In the genomic region with DNA sequence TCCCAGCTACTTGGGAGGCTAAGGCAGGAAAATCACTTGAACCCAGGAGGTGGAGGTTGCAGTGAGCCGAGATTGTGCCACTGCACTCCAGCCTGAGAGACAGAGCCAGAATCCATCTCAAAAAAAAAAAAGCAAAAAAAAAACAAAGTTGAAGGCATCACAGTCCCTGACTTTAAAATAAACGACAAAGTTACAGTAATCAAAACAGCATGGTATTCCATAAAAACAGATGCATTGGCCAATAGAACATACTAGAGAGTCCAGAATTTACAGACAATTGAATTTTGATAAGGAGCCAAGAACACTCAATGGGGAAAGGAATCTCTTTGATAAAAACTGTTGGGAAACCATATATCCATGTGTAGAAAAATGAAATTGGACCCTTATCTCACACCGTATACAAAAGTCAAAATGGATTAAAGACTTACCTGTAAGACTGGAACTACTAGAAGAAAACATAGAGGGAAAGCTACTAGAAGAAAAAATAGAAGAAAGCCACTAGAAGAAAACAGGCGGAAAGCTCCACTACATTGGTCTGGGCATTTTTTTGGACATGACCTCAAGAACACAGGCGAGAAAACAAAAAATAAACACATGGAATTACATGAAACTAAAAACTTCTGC, we compare ENCODE assay signal across 35 cellular contexts.
"Had no signal": no experiment of that assay in that cellular context is flagged by ENCODE, and none has a peak within 500 bp of the region (broad histone marks: within the 10 kb centered on the region; RNA-seq: fewer than 3 reads in every experiment).

No MANE protein-coding gene starts in this region.

- H3K9me3 Mint-ChIP-seq: activated CD4-positive, alpha-beta memory T cell treated with anti-CD3 and anti-CD28 coated beads, Interleukin-2, amount 10 ng/mL, durations not matched to agents 7 days and 5 days; activated naive CD4-positive, alpha-beta T cell treated with anti-CD3 and anti-CD28 coated beads, Interleukin-2, amount 10 ng/mL, durations not matched to agents 7 days and 5 days; activated naive CD8-positive, alpha-beta T cell treated with anti-CD3 and anti-CD28 coated beads, Interleukin-2, amount 50 U/mL, for 24 hours; T-cell had no signal

- H3K4me3 ChIP-seq: MG63 had no signal

- H3K36me3 ChIP-seq: MG63 had no signal

- H3K4me3 Mint-ChIP-seq: activated CD4-positive, alpha-beta memory T cell treated with anti-CD3 and anti-CD28 coated beads, Interleukin-2, amount 10 ng/mL, durations not matched to agents 7 days and 5 days; activated CD8-positive, alpha-beta memory T cell treated with anti-CD3 and anti-CD28 coated beads, Interleukin-2, amount 10 ng/mL, durations not matched to agents 7 days and 5 days; activated naive CD4-positive, alpha-beta T cell treated with anti-CD3 and anti-CD28 coated beads, Interleukin-2, amount 10 ng/mL, durations not matched to agents 7 days and 5 days; activated naive CD8-positive, alpha-beta T cell; activated naive CD8-positive, alpha-beta T cell treated with anti-CD3 and anti-CD28 coated beads, Interleukin-2, amount 50 U/mL, for 24 hours; T-cell had no signal

- H3K27ac ChIP-seq: VCaP had no signal

- H3K27ac Mint-ChIP-seq: activated CD4-positive, alpha-beta memory T cell treated with anti-CD3 and anti-CD28 coated beads, Interleukin-2, amount 10 ng/mL, durations not matched to agents 7 days and 5 days; activated CD8-positive, alpha-beta memory T cell treated with anti-CD3 and anti-CD28 coated beads, Interleukin-2, amount 10 ng/mL, durations not matched to agents 7 days and 5 days; activated naive CD4-positive, alpha-beta T cell treated with anti-CD3 and anti-CD28 coated beads, Interleukin-2, amount 10 ng/mL, durations not matched to agents 7 days and 5 days; activated naive CD8-positive, alpha-beta T cell; activated naive CD8-positive, alpha-beta T cell treated with anti-CD3 and anti-CD28 coated beads, Interleukin-2, amount 50 U/mL, for 24 hours; brain; T-cell had no signal

- ATAC-seq: activated CD8-positive, alpha-beta memory T cell treated with anti-CD3 and anti-CD28 coated beads, Interleukin-2, amount 10 ng/mL, durations not matched to agents 7 days and 5 days; activated naive CD8-positive, alpha-beta T cell treated with anti-CD3 and anti-CD28 coated beads, Interleukin-2, amount 50 U/mL, for 24 hours; Panc1; SK-N-SH treated with all-trans-retinoic acid at 6 μM for 48 hours; T-cell had no signal

- DNase-seq: activated CD4-positive, alpha-beta memory T cell treated with anti-CD3 and anti-CD28 coated beads, Interleukin-2, amount 10 ng/mL, durations not matched to agents 7 days and 5 days; activated CD4-positive, alpha-beta T cell treated with anti-CD3 and anti-CD28 coated beads for 1 hour; activated CD4-positive, alpha-beta T cell treated with anti-CD3 and anti-CD28 coated beads for 48 hours; activated CD4-positive, CD25-positive, alpha-beta regulatory T cell; activated CD8-positive, alpha-beta memory T cell treated with anti-CD3 and anti-CD28 coated beads for 24 hours; activated CD8-positive, alpha-beta memory T cell treated with anti-CD3 and anti-CD28 coated beads, Interleukin-2, amount 10 ng/mL, durations not matched to agents 7 days and 5 days; activated CD8-positive, alpha-beta memory T cell treated with anti-CD3 and anti-CD28 coated beads, Interleukin-2, amount 50 U/mL, for 48 hours; activated effector memory CD4-positive, alpha-beta T cell treated with Interleukin-2 at 50 U/mL for 16 hours; activated naive CD4-positive, alpha-beta T cell treated with anti-CD3 and anti-CD28 coated beads, Interleukin-2, amount 10 ng/mL, durations not matched to agents 7 days and 5 days; activated naive CD8-positive, alpha-beta T cell treated with anti-CD3 and anti-CD28 coated beads, Interleukin-2, amount 50 U/mL, for 24 hours; activated T-cell treated with anti-CD3 and anti-CD28 coated beads, Interleukin-2, amount 50 U/mL, for 48 hours; anterior cingulate cortex; caudate nucleus; cerebellar nuclear complex; MG63; NCI-H1048; NCI-H1105 treated with DMSO at 0.1 percent for 48 hours; NCI-H1436; NCI-H1694; NCI-H1930; NCI-H2081 treated with DMSO at 0.1 percent for 48 hours; NCI-H226; NCI-H446 treated with DMSO at 0.1 percent for 48 hours; NCI-H524; NCI-H69; NCI-H82; SIG-M5; T-cell; T-helper 2 cell; T-helper 9 cell had no signal

- H3K36me3 Mint-ChIP-seq: activated CD8-positive, alpha-beta memory T cell treated with anti-CD3 and anti-CD28 coated beads, Interleukin-2, amount 10 ng/mL, durations not matched to agents 7 days and 5 days; activated naive CD8-positive, alpha-beta T cell; T-cell had no signal

- H3K27me3 Mint-ChIP-seq: activated naive CD8-positive, alpha-beta T cell; T-cell had no signal

- H3K27me3 ChIP-seq: MG63 had no signal
